ENCODE assay signal across 9 cellular contexts in the genomic region with DNA sequence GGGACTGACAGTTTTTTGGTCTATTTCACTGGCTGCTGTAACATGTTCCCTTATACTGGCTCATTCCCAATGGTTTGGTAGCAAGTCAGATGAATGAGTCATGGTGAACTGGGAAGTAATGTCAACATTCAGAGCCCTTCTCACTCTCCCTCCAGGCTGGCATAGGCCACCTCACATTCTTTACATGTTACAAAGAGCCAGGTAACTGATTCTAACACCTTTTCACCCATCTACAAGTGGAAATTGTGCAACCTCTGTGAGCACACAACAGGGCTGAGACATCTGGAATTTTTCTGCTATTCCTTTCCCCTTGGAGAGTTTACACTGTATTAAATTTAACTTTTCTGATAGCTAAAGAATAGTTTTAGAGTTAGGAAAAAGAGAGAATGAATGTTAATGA.
DNase-seq lines count a peak whose midpoint lies in the region; ATAC-seq and TF ChIP-seq lines count a peak whose summit lies in the region.
"Had no signal": no experiment of that assay in that cellular context is flagged by ENCODE, and none has a peak within 500 bp of the region (broad histone marks: within the 10 kb centered on the region; RNA-seq: fewer than 3 reads in every experiment).

No MANE protein-coding gene starts in this region.

- no peak overlapping the region for H3K14ac ChIP-seq in neuronal stem cell (ENCODE audit: low read length)

- H3K36me3 ChIP-seq in brain microvascular endothelial cell (replicated peaks) = no peaks in the 10 kb centered on the region
- H3K36me3 ChIP-seq in spleen = no peaks in the 10 kb centered on the region
- no peaks in the 10 kb centered on the region for H3K36me3 ChIP-seq in neuronal stem cell (replicated peaks in 1 of 2; ENCODE audit: control insufficient read depth in 2 of 2, insufficient read depth in 2 of 2, low read length in 2 of 2)

- in situ Hi-C loops in brain microvascular endothelial cell (cut with HindIII; ENCODE audit: low pct_ligation_motif_present, low sequenced_read_pairs) = no loop called here

- H3K4me3 ChIP-seq in brain microvascular endothelial cell (ENCODE audit: low read depth, low read length) (no peak overlapping the region), spleen (no peak overlapping the region), neuronal stem cell (ENCODE audit: low read length in 2 of 2) (no peak overlapping the region)

- H3K4me2 ChIP-seq in neuronal stem cell (ENCODE audit: insufficient read depth, low read length, poor library complexity, severe bottlenecking) = no peak overlapping the region

- no peak overlapping the region for H2BK120ac ChIP-seq in neuronal stem cell (ENCODE audit: low read depth, low read length)

- no peak overlapping the region for H2BK12ac ChIP-seq in neuronal stem cell (ENCODE audit: low read length)

- TF ChIP-seq CTCF in brain microvascular endothelial cell (IDR thresholded peaks at IDR 0.05; ENCODE audit: low read depth, low read length, missing control alignments) (no peak), spleen (IDR thresholded peaks at IDR 0.05 in 8 of 11, conservative IDR thresholded peaks at IDR 0.05 in 3 of 11) (no peak)

- no peak overlapping the region for H3K18ac ChIP-seq in neuronal stem cell (ENCODE audit: low read length)

- no peak overlapping the region for H2BK15ac ChIP-seq in neuronal stem cell (ENCODE audit: low read length)

- H3K4me1 ChIP-seq in spleen = no peaks in the 10 kb centered on the region
- H3K4me1 ChIP-seq in neuronal stem cell (ENCODE audit: control insufficient read depth in 2 of 2, insufficient read depth in 1 of 2, low read depth in 1 of 2, low read length in 2 of 2) = peaks cover 4 to 8% of the 10 kb centered on the region in 2 donors

- H3K79me1 ChIP-seq in neuronal stem cell (ENCODE audit: low read depth, low read length) = no peaks in the 10 kb centered on the region

- ATAC-seq in GM19395 (IDR thresholded peaks at IDR 0.05; ENCODE audit: unreplicated experiment) = no peak
- ATAC-seq: effector memory CD8-positive, alpha-beta T cell had no signal

- H3K27me3 ChIP-seq in brain microvascular endothelial cell (replicated peaks) (no peaks in the 10 kb centered on the region), spleen (replicated peaks in 1 of 7) (no peaks in the 10 kb centered on the region), neuronal stem cell (ENCODE audit: control insufficient read depth in 3 of 3, insufficient read depth in 3 of 3, low read depth in 1 of 3, low read length in 3 of 3) (peaks cover 0 to 4% (median 0%) of the 10 kb centered on the region in 3 experiments)

- H3K23ac ChIP-seq in neuronal stem cell (ENCODE audit: low read depth, low read length, poor library complexity) = no peak overlapping the region

- no peak overlapping the region for H2BK5ac ChIP-seq in neuronal stem cell (ENCODE audit: low read length)

- no peak overlapping the region for H2AK5ac ChIP-seq in neuronal stem cell (ENCODE audit: low read depth, low read length)

- TF ChIP-seq POLR2A in spleen (IDR thresholded peaks at IDR 0.05) = no peak

- no peak overlapping the region for H3K9ac ChIP-seq in neuronal stem cell (ENCODE audit: low read depth, low read length, poor library complexity)

- intact Hi-C loops in spleen (cut with DNase I; ENCODE audit: low total_unique reads) = no loop called here

- H4K91ac ChIP-seq in neuronal stem cell (ENCODE audit: low read depth, low read length, poor library complexity) = no peak overlapping the region

- H3K9me3 ChIP-seq in spleen = no peaks in the 10 kb centered on the region
- H3K9me3 ChIP-seq in neuronal stem cell (replicated peaks in 1 of 2; ENCODE audit: control insufficient read depth in 2 of 2, insufficient read depth in 1 of 2, low read depth in 1 of 2, low read length in 2 of 2) = no peaks in the 10 kb centered on the region

- DNase-seq in A172 (ENCODE audit: low spot score) (peak; percentile 91), HuH-7 (ENCODE audit: low spot score) (peak; percentile 20), brain microvascular endothelial cell (peak; percentile 84), kidney glomerular epithelial cell (lab: John Stamatoyannopoulos, UW) (peak; percentile 94), spleen (no peak), neuronal stem cell (ENCODE audit: low spot score) (no peak)
- DNase-seq in activated CD4-positive, alpha-beta T cell treated with anti-CD3 and anti-CD28 coated beads for 4 hours = no peak
- DNase-seq: effector memory CD8-positive, alpha-beta T cell had no signal

- no peak overlapping the region for H4K8ac ChIP-seq in neuronal stem cell (ENCODE audit: low read depth, low read length)

- H3K4ac ChIP-seq in neuronal stem cell (ENCODE audit: low read length) = no peak overlapping the region

- H3K27ac ChIP-seq in brain microvascular endothelial cell (no peak overlapping the region), spleen (no peak overlapping the region), neuronal stem cell (replicated peaks; ENCODE audit: low read length) (no peak overlapping the region)

- H2AFZ ChIP-seq in neuronal stem cell (ENCODE audit: low read length) = no peak overlapping the region

Comparison
In these comparisons a context has a peak if more than half of its experiments do, and no peak if none do; other contexts are left out.
1. DNase-seq: peak in A172 (single experiment), HuH-7 (single experiment), brain microvascular endothelial cell (single experiment) and kidney glomerular epithelial cell (single experiment); none in activated CD4-positive, alpha-beta T cell treated with anti-CD3 and anti-CD28 coated beads for 4 hours (0 of 2), spleen (single experiment) and neuronal stem cell (single experiment).